In genomic region chr9:136267261-136268111, GRCh38 we compare ENCODE assay signal across 8 cellular contexts. TPM values are rescaled to one million over a fixed set of nuclear protein-coding genes. Genes with fewer than 3 reads are reported as not detected.
DNase-seq lines count a peak whose midpoint lies in the region; ATAC-seq, FAIRE-seq and TF ChIP-seq lines count a peak whose summit lies in the region.

No MANE protein-coding gene starts in this region.

- H3K18ac ChIP-seq in neuronal stem cell (ENCODE audit: low read length), result peak overlapping the region; percentile 99

- H3K9ac ChIP-seq in neuronal stem cell (ENCODE audit: low read depth, low read length, poor library complexity), result peak overlapping the region; percentile 89

- H3K14ac ChIP-seq in neuronal stem cell (ENCODE audit: low read length), result peak overlapping the region; percentile 84

- no peak for FAIRE-seq in frontal cortex (lab: Jason Lieb, UNC)

- in situ Hi-C loops in GM18951 (cut with MboI; ENCODE audit: low sequenced_read_pairs, unreplicated experiment), result loop anchor here (25.0 kb wide), 1 partner anchor 105 kb away; no protein-coding TSS in a partner anchor

- H2BK15ac ChIP-seq in neuronal stem cell (ENCODE audit: low read length), result peak overlapping the region; percentile 62

- ATAC-seq in HG03442 (IDR thresholded peaks at IDR 0.05; ENCODE audit: unreplicated experiment) (peak; percentile 80), RWPE2 (ENCODE audit: low read depth) (peak; percentile 89)

- H2AFZ ChIP-seq in neuronal stem cell (ENCODE audit: low read length), result peak overlapping the region; percentile 96

- no peaks in the 10 kb centered on the region for H3K36me3 ChIP-seq in RWPE2 (ENCODE audit: low read depth)
- no peaks in the 10 kb centered on the region for H3K36me3 ChIP-seq in neuronal stem cell (replicated peaks in 1 of 2; ENCODE audit: control insufficient read depth in 2 of 2, insufficient read depth in 2 of 2, low read length in 2 of 2)

- H3K4me3 ChIP-seq in RWPE2 (ENCODE audit: severe bottlenecking), result peak overlapping the region; percentile 28
- H3K4me3 ChIP-seq in neuronal stem cell (ENCODE audit: low read length in 2 of 2), result peak overlapping the region; percentile 39 to 75

- H3K4me1 ChIP-seq in RWPE2 (ENCODE audit: insufficient read depth, poor library complexity, severe bottlenecking), result no peaks in the 10 kb centered on the region
- peaks cover 16 to 21% of the 10 kb centered on the region in 2 donors for H3K4me1 ChIP-seq in neuronal stem cell (ENCODE audit: control insufficient read depth in 2 of 2, insufficient read depth in 1 of 2, low read depth in 1 of 2, low read length in 2 of 2)

- H3K9me3 ChIP-seq in RWPE2 (ENCODE audit: severe bottlenecking) (no peaks in the 10 kb centered on the region), neuronal stem cell (replicated peaks in 1 of 2; ENCODE audit: control insufficient read depth in 2 of 2, insufficient read depth in 1 of 2, low read depth in 1 of 2, low read length in 2 of 2) (no peaks in the 10 kb centered on the region)

- TF ChIP-seq CTCF in RWPE2 (IDR thresholded peaks at IDR 0.05; ENCODE audit: poor library complexity, severe bottlenecking), result peak; percentile 28

- peak overlapping the region; percentile 60 for H3K4ac ChIP-seq in neuronal stem cell (ENCODE audit: low read length)

- no CpG with 5 or more reads among the region's 60 CpGs for WGBS in neuronal stem cell (ENCODE audit: extremely low coverage in 2 of 2, insufficient read length in 2 of 2, insufficient replicate concordance in 1 of 2), 2 donors

- H2BK12ac ChIP-seq in neuronal stem cell (ENCODE audit: low read length), result peak overlapping the region; percentile 50

- no peak overlapping the region for H2BK120ac ChIP-seq in neuronal stem cell (ENCODE audit: low read depth, low read length)

- H3K79me1 ChIP-seq in neuronal stem cell (ENCODE audit: low read depth, low read length), result no peaks in the 10 kb centered on the region

- H3K23ac ChIP-seq in neuronal stem cell (ENCODE audit: low read depth, low read length, poor library complexity), result peak overlapping the region; percentile 75

- peak overlapping the region; percentile 93 for H4K8ac ChIP-seq in neuronal stem cell (ENCODE audit: low read depth, low read length)

- H2BK5ac ChIP-seq in neuronal stem cell (ENCODE audit: low read length), result peak overlapping the region; percentile 55

- peak overlapping the region; percentile 93 for H2AK5ac ChIP-seq in neuronal stem cell (ENCODE audit: low read depth, low read length)

- DNase-seq in AG08396 (ENCODE audit: low spot score) (peak; percentile 99), RWPE2 (ENCODE audit: low spot score) (no peak), activated gamma-delta T cell treated with Interleukin-2 at 50 U/mL for 16 hours (peak; percentile 80), frontal cortex (ENCODE audit: low spot score in 2 of 2) (peak; percentile 79 to 94), neuronal stem cell (ENCODE audit: low spot score) (peak; percentile 61), stromal cell of bone marrow (ENCODE audit: low read depth) (peak; percentile 54)

- peak; percentile 74 for TF ChIP-seq POLR2A in GM18951 (IDR thresholded peaks at IDR 0.05; ENCODE audit: extremely low read depth, insufficient read depth, insufficient read length)

- no peaks in the 10 kb centered on the region for H3K27me3 ChIP-seq in RWPE2 (ENCODE audit: insufficient read depth, poor library complexity, severe bottlenecking)
- peaks cover 0 to 57% (median 0%) of the 10 kb centered on the region in 3 experiments for H3K27me3 ChIP-seq in neuronal stem cell (ENCODE audit: control insufficient read depth in 3 of 3, insufficient read depth in 3 of 3, low read depth in 1 of 3, low read length in 3 of 3)

- H3K27ac ChIP-seq in RWPE2 (ENCODE audit: poor library complexity, severe bottlenecking) (no peak overlapping the region), neuronal stem cell (replicated peaks; ENCODE audit: low read length) (no peak overlapping the region)

- no peak overlapping the region for H4K91ac ChIP-seq in neuronal stem cell (ENCODE audit: low read depth, low read length, poor library complexity)

- peak overlapping the region; percentile 78 for H3K4me2 ChIP-seq in neuronal stem cell (ENCODE audit: insufficient read depth, low read length, poor library complexity, severe bottlenecking)

RNA-seq across cellular contexts. Expression of gene QSOX2, which starts 21.9 kb away (rescaled TPM):
- total RNA-seq in frontal cortex, result 8.2 TPM
- 11.3 TPM for polyA plus RNA-seq in neuronal stem cell (2013, experiment 1 of 2)
- polyA plus RNA-seq in neuronal stem cell (2013, experiment 2 of 2), result 11.5 TPM

RNA-seq across cellular contexts. Expression of gene CCDC187, which starts 36.4 kb away (rescaled TPM):
- total RNA-seq in frontal cortex, result 0.41 TPM
- 0.08 TPM for polyA plus RNA-seq in neuronal stem cell (2013, experiment 1 of 2)
- polyA plus RNA-seq in neuronal stem cell (2013, experiment 2 of 2), result 0.08 TPM

RNA-seq across cellular contexts. Expression of gene GPSM1, which starts 59.9 kb away (rescaled TPM):
- total RNA-seq in frontal cortex, result 71.7 TPM
- 37.4 TPM for polyA plus RNA-seq in neuronal stem cell (2013, experiment 1 of 2)
- polyA plus RNA-seq in neuronal stem cell (2013, experiment 2 of 2), result 37.2 TPM
